8 cellular contexts compared by ENCODE assay signal in genomic region chr7:112204072-112204775, GRCh38. TPM values are rescaled to one million over a fixed set of nuclear protein-coding genes. Genes with fewer than 3 reads are reported as not detected.
DNase-seq lines count a peak whose midpoint lies in the region; ATAC-seq and TF ChIP-seq lines count a peak whose summit lies in the region.

No MANE protein-coding gene starts in this region.

- peak overlapping the region; percentile 93 for H3K4me3 Mint-ChIP-seq in endodermal cell

- H3K9me3 ChIP-seq in SK-N-SH, result no peaks in the 10 kb centered on the region
- no peaks in the 10 kb centered on the region for H3K9me3 ChIP-seq in endodermal cell (ENCODE audit: control insufficient read depth, low read length)
- no peaks in the 10 kb centered on the region for H3K9me3 ChIP-seq in neuron (ENCODE audit: low read length)

- H2AFZ ChIP-seq in SK-N-SH (ENCODE audit: low read depth) (peak overlapping the region; percentile 94), neuron (ENCODE audit: low read depth, low read length) (peak overlapping the region; percentile 93)

- H3K27ac ChIP-seq in SK-N-SH (ENCODE audit: low read depth in 2 of 2, low read length in 1 of 2) (peak overlapping the region in 1 of 2 experiments; percentile 92; a peak in 2 of 4 replicates), endodermal cell (ENCODE audit: low read depth, low read length) (no peak overlapping the region)

- H3K4me3 ChIP-seq in SK-N-SH (ENCODE audit: low read depth in 2 of 2, low read length in 1 of 2) (peak overlapping the region; percentile 82 to 99), endodermal cell (ENCODE audit: low read length) (peak overlapping the region; percentile 98), neuron (ENCODE audit: low read length) (peak overlapping the region; percentile 88)

- H3F3A ChIP-seq in SK-N-SH (replicated peaks; ENCODE audit: insufficient read depth), result no peaks in the 10 kb centered on the region

- H3K4me2 ChIP-seq in SK-N-SH, result peak overlapping the region; percentile 87

- H3K9ac ChIP-seq in SK-N-SH (peak overlapping the region; percentile 67), endodermal cell (ENCODE audit: extremely low read depth, low read length, poor library complexity, severe bottlenecking) (peak overlapping the region; percentile 78)

- H3K79me2 ChIP-seq in SK-N-SH (ENCODE audit: insufficient read depth), result peaks cover 46% of the 10 kb centered on the region

- peak; percentile 39 for DNase-seq in SK-N-SH
- DNase-seq in OCI-M1 (lab: John Stamatoyannopoulos, UW), result peak; percentile 6
- DNase-seq in endodermal cell, result no peak

- CTCF ChIA-PET in SK-N-SH (lab: Yijun Ruan, JAX), result interaction anchor here (0.6 to 4.3 kb wide), 20 partner anchors 10 to 451 kb away, joined by 3 to 25 read pairs (median 3); no protein-coding TSS in a partner anchor

- no peak overlapping the region for H3K27ac Mint-ChIP-seq in endodermal cell

- TF ChIP-seq EP300 in SK-N-SH (IDR thresholded peaks at IDR 0.05; ENCODE audit: borderline replicate concordance in 1 of 2, low read depth in 1 of 2, low read length in 1 of 2), result no peak

- no peak for ATAC-seq in SK-N-SH treated with all-trans-retinoic acid at 6 μM for 48 hours
- ATAC-seq in HG03175 (IDR thresholded peaks at IDR 0.05; ENCODE audit: unreplicated experiment), result no peak
- no peak for ATAC-seq in HG02759 (IDR thresholded peaks at IDR 0.05; ENCODE audit: unreplicated experiment)
- no peak for ATAC-seq in HG03469 (IDR thresholded peaks at IDR 0.05; ENCODE audit: unreplicated experiment)

- no peaks in the 10 kb centered on the region for H3K9me2 ChIP-seq in SK-N-SH

- H3K36me3 Mint-ChIP-seq in endodermal cell (ENCODE audit: low read depth), result no peaks in the 10 kb centered on the region

- no peak for TF ChIP-seq CTCF in SK-N-SH (IDR thresholded peaks at IDR 0.05)
- TF ChIP-seq CTCF in endodermal cell (conservative IDR thresholded peaks at IDR 0.05), result no peak

- H4K20me1 ChIP-seq in SK-N-SH (ENCODE audit: insufficient read depth), result no peaks in the 10 kb centered on the region

- H3K4me1 ChIP-seq in SK-N-SH (ENCODE audit: control insufficient read depth in 1 of 2, insufficient read depth in 2 of 2, low read depth in 1 of 2, low read length in 1 of 2) (peaks cover 3 to 16% of the 10 kb centered on the region in 2 experiments; a peak in 3 of 4 replicates), endodermal cell (ENCODE audit: control insufficient read depth, insufficient read depth, low read length) (no peaks in the 10 kb centered on the region), neuron (ENCODE audit: insufficient read depth, low read length) (peaks cover 17% of the 10 kb centered on the region)

- peaks cover 22% of the 10 kb centered on the region for H3K4me1 Mint-ChIP-seq in endodermal cell

- H3K9me3 Mint-ChIP-seq in endodermal cell, result peaks cover 2% of the 10 kb centered on the region

- TF ChIP-seq RAD21 in SK-N-SH (IDR thresholded peaks at IDR 0.05; ENCODE audit: low read length), result peak; percentile 20; the same call in 1 of the 2 replicates

- H3K27me3 Mint-ChIP-seq in endodermal cell (ENCODE audit: insufficient read depth), result no peaks in the 10 kb centered on the region

- POLR2A ChIA-PET in SK-N-SH (lab: Yijun Ruan, JAX), result interaction anchor here (1.0 to 2.4 kb wide), 2 partner anchors 247 to 272 kb away, joined by 3 to 13 read pairs; partner anchors contain the start of gene IFRD1

- H3K27me3 ChIP-seq in SK-N-SH (ENCODE audit: insufficient read depth), result no peaks in the 10 kb centered on the region
- H3K27me3 ChIP-seq in endodermal cell (ENCODE audit: control insufficient read depth, insufficient read depth, low read length, poor library complexity, severe bottlenecking), result no peaks in the 10 kb centered on the region
- H3K27me3 ChIP-seq in neuron (ENCODE audit: insufficient read depth, low read length), result no peaks in the 10 kb centered on the region

- under 1% methylated on average over 12 of the region's 12 CpGs for WGBS in SK-N-SH (ENCODE audit: low lambda C conversion rate)
- 2 to 6% methylated on average over 7 to 12 of the region's 12 CpGs for WGBS in endodermal cell (ENCODE audit: insufficient coverage in 1 of 2, insufficient read length in 1 of 2), 2 experiments

- H3K36me3 ChIP-seq in SK-N-SH (replicated peaks in 1 of 2; ENCODE audit: control insufficient read depth in 1 of 2, insufficient read depth in 2 of 2, low read length in 1 of 2), result no peaks in the 10 kb centered on the region
- no peaks in the 10 kb centered on the region for H3K36me3 ChIP-seq in endodermal cell (ENCODE audit: control insufficient read depth, insufficient read depth, low read length)
- no peaks in the 10 kb centered on the region for H3K36me3 ChIP-seq in neuron (ENCODE audit: insufficient read depth, low read length)

TF ChIP-seq in SK-N-SH, 30 proteins besides CTCF, POLR2A, EP300 and RAD21 (continues in another document):
- TF ChIP-seq, protein P1, sequence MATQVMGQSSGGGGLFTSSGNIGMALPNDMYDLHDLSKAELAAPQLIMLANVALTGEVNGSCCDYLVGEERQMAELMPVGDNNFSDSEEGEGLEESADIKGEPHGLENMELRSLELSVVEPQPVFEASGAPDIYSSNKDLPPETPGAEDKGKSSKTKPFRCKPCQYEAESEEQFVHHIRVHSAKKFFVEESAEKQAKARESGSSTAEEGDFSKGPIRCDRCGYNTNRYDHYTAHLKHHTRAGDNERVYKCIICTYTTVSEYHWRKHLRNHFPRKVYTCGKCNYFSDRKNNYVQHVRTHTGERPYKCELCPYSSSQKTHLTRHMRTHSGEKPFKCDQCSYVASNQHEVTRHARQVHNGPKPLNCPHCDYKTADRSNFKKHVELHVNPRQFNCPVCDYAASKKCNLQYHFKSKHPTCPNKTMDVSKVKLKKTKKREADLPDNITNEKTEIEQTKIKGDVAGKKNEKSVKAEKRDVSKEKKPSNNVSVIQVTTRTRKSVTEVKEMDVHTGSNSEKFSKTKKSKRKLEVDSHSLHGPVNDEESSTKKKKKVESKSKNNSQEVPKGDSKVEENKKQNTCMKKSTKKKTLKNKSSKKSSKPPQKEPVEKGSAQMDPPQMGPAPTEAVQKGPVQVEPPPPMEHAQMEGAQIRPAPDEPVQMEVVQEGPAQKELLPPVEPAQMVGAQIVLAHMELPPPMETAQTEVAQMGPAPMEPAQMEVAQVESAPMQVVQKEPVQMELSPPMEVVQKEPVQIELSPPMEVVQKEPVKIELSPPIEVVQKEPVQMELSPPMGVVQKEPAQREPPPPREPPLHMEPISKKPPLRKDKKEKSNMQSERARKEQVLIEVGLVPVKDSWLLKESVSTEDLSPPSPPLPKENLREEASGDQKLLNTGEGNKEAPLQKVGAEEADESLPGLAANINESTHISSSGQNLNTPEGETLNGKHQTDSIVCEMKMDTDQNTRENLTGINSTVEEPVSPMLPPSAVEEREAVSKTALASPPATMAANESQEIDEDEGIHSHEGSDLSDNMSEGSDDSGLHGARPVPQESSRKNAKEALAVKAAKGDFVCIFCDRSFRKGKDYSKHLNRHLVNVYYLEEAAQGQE (IDR thresholded peaks at IDR 0.05; ENCODE audit: low read depth, low read length), result no peak
- TF ChIP-seq MXI1 (IDR thresholded peaks at IDR 0.05; ENCODE audit: low read depth, low read length), result 0 out of 2 replicates have a peak, but pooled peaks have one; percentile 32

TF ChIP-seq in SK-N-SH treated with all-trans-retinoic acid at 6 μM for 48 hours, 23 proteins besides CTCF, POLR2A, EP300 and RAD21 (continues in another document):
- TF ChIP-seq, protein P2, sequence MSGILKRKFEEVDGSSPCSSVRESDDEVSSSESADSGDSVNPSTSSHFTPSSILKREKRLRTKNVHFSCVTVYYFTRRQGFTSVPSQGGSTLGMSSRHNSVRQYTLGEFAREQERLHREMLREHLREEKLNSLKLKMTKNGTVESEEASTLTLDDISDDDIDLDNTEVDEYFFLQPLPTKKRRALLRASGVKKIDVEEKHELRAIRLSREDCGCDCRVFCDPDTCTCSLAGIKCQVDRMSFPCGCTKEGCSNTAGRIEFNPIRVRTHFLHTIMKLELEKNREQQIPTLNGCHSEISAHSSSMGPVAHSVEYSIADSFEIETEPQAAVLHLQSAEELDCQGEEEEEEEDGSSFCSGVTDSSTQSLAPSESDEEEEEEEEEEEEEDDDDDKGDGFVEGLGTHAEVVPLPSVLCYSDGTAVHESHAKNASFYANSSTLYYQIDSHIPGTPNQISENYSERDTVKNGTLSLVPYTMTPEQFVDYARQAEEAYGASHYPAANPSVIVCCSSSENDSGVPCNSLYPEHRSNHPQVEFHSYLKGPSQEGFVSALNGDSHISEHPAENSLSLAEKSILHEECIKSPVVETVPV (CRISPR knock-in tag; IDR thresholded peaks at IDR 0.05), result no peak
- TF ChIP-seq OSR1 (CRISPR knock-in tag; IDR thresholded peaks at IDR 0.05) (no peak), ZC3H10 (CRISPR knock-in tag; IDR thresholded peaks at IDR 0.05) (no peak), PATZ1 (CRISPR knock-in tag; IDR thresholded peaks at IDR 0.05; ENCODE audit: borderline replicate concordance) (no peak), ZNF70 (CRISPR knock-in tag; IDR thresholded peaks at IDR 0.05) (no peak), GLIS3 (CRISPR knock-in tag; IDR thresholded peaks at IDR 0.05) (no peak), CSDC2 (CRISPR knock-in tag; IDR thresholded peaks at IDR 0.05) (no peak), ZNF565 (CRISPR knock-in tag; conservative IDR thresholded peaks at IDR 0.05; ENCODE audit: low read depth) (no peak)

RNA-seq across cellular contexts. Expression of gene DOCK4, which starts 2.0 kb away (rescaled TPM):
- 8.5 and 8.9 TPM in 2 replicates for polyA plus RNA-seq in SK-N-SH (2012; rRNA removed)
- 9.0 and 9.5 TPM in 2 replicates for polyA plus RNA-seq in SK-N-SH (2012; cell fraction: cytosol; rRNA removed)
- 12.5 and 19.7 TPM in 2 replicates for polyA plus RNA-seq in SK-N-SH (2012; cell fraction: nucleus; rRNA removed)
- total RNA-seq in endodermal cell, result 10 to 100 TPM; 11.2 to 15.3 TPM
- polyA plus RNA-seq in endodermal cell (2013, experiment 1 of 2), result 23.2 TPM
- 25.1 TPM for polyA plus RNA-seq in endodermal cell (2013, experiment 2 of 2)

RNA-seq across cellular contexts. Expression of gene ZNF277, which starts 2.3 kb away (rescaled TPM):
- polyA plus RNA-seq in SK-N-SH (2012; rRNA removed), result 11.5 and 12.9 TPM in 2 replicates
- polyA plus RNA-seq in SK-N-SH (2012; cell fraction: cytosol; rRNA removed), result 19.4 and 23.0 TPM in 2 replicates
- polyA plus RNA-seq in SK-N-SH (2012; cell fraction: nucleus; rRNA removed), result 3.1 and 7.6 TPM in 2 replicates
- 10 to 100 TPM; 20.3 to 20.4 TPM for total RNA-seq in endodermal cell
- 34.4 TPM for polyA plus RNA-seq in endodermal cell (2013, experiment 1 of 2)
- 36.0 TPM for polyA plus RNA-seq in endodermal cell (2013, experiment 2 of 2)
